10 cellular contexts compared by ENCODE assay signal in the genomic region with DNA sequence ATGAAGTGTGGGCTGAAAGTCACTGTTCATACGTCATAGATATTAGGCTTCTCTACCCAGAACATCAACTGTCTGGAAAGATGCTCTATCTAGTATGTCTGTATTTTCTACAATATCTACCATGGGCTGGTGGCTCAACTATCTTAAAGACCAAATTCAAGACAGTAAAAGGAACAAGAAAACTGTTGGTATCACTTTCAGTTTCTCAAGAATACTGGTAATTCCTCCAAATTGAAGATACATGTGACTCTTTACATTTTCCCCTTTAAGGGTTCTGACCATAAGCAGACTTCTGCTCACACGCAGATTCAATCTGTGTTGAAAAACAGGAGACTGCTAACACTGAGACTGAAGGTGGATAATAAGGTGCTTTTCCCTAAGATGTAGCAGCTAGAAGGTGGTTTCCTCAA. TPM values are rescaled to one million over a fixed set of nuclear protein-coding genes. Genes with fewer than 3 reads are reported as not detected.
DNase-seq lines count a peak whose midpoint lies in the region; ATAC-seq and TF ChIP-seq lines count a peak whose summit lies in the region.
"Had no signal": no experiment of that assay in that cellular context is flagged by ENCODE, and none has a peak within 500 bp of the region (broad histone marks: within the 10 kb centered on the region; RNA-seq: fewer than 3 reads in every experiment).

No MANE protein-coding gene starts in this region.

- peaks cover 83% of the 10 kb centered on the region for H3K4me1 ChIP-seq in CD8-positive, alpha-beta memory T cell (ENCODE audit: insufficient read depth, low read length)
- H3K4me1 ChIP-seq in suprapubic skin, result peaks cover 35% of the 10 kb centered on the region

- TF ChIP-seq EP300 in suprapubic skin (IDR thresholded peaks at IDR 0.05), result no peak

- TF ChIP-seq POLR2A in suprapubic skin (IDR thresholded peaks at IDR 0.05), result no peak

- 80% methylated on average over 2 of the region's 2 CpGs for WGBS in suprapubic skin

- no peaks in the 10 kb centered on the region for H3K36me3 ChIP-seq in CD8-positive, alpha-beta memory T cell (ENCODE audit: insufficient read depth, low read length)
- H3K36me3 ChIP-seq in suprapubic skin (no peaks in the 10 kb centered on the region), WERI-Rb-1 (peaks cover 17% of the 10 kb centered on the region)

- DNase-seq in CD8-positive, alpha-beta memory T cell, result peak in 1 of 5 donors; percentile 20
- no peak for DNase-seq in effector memory CD8-positive, alpha-beta T cell
- DNase-seq in suprapubic skin (ENCODE audit: low spot score in 2 of 2), result no peak
- no peak for DNase-seq in HK-2 (ENCODE audit: unreplicated experiment)
- no peak for DNase-seq in WERI-Rb-1
- DNase-seq in hepatic stellate cell (ENCODE audit: low spot score), result no peak
- DNase-seq: stimulated activated CD4-positive, alpha-beta T cell treated with anti-CD3 and anti-CD28 coated beads, Interleukin-12 subunit alpha, Interleukin-12 subunit beta, amount 100 ng/mL, for 4 hours had no signal

- peak overlapping the region; percentile 47 for H3K4me3 ChIP-seq in CD8-positive, alpha-beta memory T cell (ENCODE audit: low read length)
- H3K4me3 ChIP-seq in suprapubic skin (no peak overlapping the region), WERI-Rb-1 (ENCODE audit: low read depth, low read length) (no peak overlapping the region)

- peak; percentile 43 for ATAC-seq in GM21381 (IDR thresholded peaks at IDR 0.05; ENCODE audit: unreplicated experiment)
- peak; percentile 57 for ATAC-seq in effector memory CD8-positive, alpha-beta T cell (replicated peaks)

- TF ChIP-seq CTCF in suprapubic skin (IDR thresholded peaks at IDR 0.05), result no peak
- TF ChIP-seq CTCF in WERI-Rb-1 (IDR thresholded peaks at IDR 0.05; ENCODE audit: low read depth, low read length), result no peak

- H3K27me3 Mint-ChIP-seq in CD8-positive, alpha-beta memory T cell, result peaks cover 0 to 1% of the 10 kb centered on the region in 2 donors
- H3K27me3 Mint-ChIP-seq in IgD-negative memory B cell, result no peaks in the 10 kb centered on the region
- no peaks in the 10 kb centered on the region for H3K27me3 Mint-ChIP-seq in effector memory CD8-positive, alpha-beta T cell

- peak overlapping the region; percentile 70 to 88 (median 78) for H3K4me3 Mint-ChIP-seq in CD8-positive, alpha-beta memory T cell
- peak overlapping the region; percentile 67 to 83 (median 74) for H3K4me3 Mint-ChIP-seq in IgD-negative memory B cell
- peak overlapping the region; percentile 71 to 81 for H3K4me3 Mint-ChIP-seq in effector memory CD8-positive, alpha-beta T cell

- H3K4me1 Mint-ChIP-seq in CD8-positive, alpha-beta memory T cell, result peaks cover 92 to 97% (median 96%) of the 10 kb centered on the region in 3 donors
- peaks cover 60 to 76% (median 61%) of the 10 kb centered on the region in 3 donors for H3K4me1 Mint-ChIP-seq in IgD-negative memory B cell
- peaks cover 53 to 86% of the 10 kb centered on the region in 2 donors for H3K4me1 Mint-ChIP-seq in effector memory CD8-positive, alpha-beta T cell (ENCODE audit: low read depth in 2 of 2)

- POLR2A ChIA-PET in CD8-positive, alpha-beta memory T cell (lab: Charles Lee), result interaction anchor here (1.6 to 1.9 kb wide), 2 partner anchors 23 to 33 kb away, joined by 3 to 8 read pairs; no protein-coding TSS in a partner anchor

- H3K27me3 ChIP-seq in CD8-positive, alpha-beta memory T cell (ENCODE audit: insufficient read depth, low read length, poor library complexity, severe bottlenecking), result no peaks in the 10 kb centered on the region
- no peaks in the 10 kb centered on the region for H3K27me3 ChIP-seq in suprapubic skin
- no peaks in the 10 kb centered on the region for H3K27me3 ChIP-seq in WERI-Rb-1 (ENCODE audit: insufficient read depth, low read depth, severe bottlenecking)

- CTCF ChIA-PET in CD8-positive, alpha-beta memory T cell (lab: Charles Lee), result interaction anchor here (1.0 to 1.9 kb wide), 6 partner anchors 31 to 90 kb away, joined by 3 to 7 read pairs (median 3); no protein-coding TSS in a partner anchor

- peaks cover 3 to 29% (median 11%) of the 10 kb centered on the region in 3 donors for H3K36me3 Mint-ChIP-seq in CD8-positive, alpha-beta memory T cell
- H3K36me3 Mint-ChIP-seq in IgD-negative memory B cell, result peaks cover 4% of the 10 kb centered on the region
- H3K36me3 Mint-ChIP-seq in effector memory CD8-positive, alpha-beta T cell (ENCODE audit: insufficient read depth), result peaks cover 11% of the 10 kb centered on the region

- H3K9me3 ChIP-seq in CD8-positive, alpha-beta memory T cell (ENCODE audit: low read length), result no peaks in the 10 kb centered on the region
- H3K9me3 ChIP-seq in suprapubic skin, result no peaks in the 10 kb centered on the region
- no peaks in the 10 kb centered on the region for H3K9me3 ChIP-seq in WERI-Rb-1 (ENCODE audit: severe bottlenecking)

- H3K9me3 Mint-ChIP-seq in CD8-positive, alpha-beta memory T cell, result no peaks in the 10 kb centered on the region
- peaks cover 0 to 3% (median 0%) of the 10 kb centered on the region in 3 donors for H3K9me3 Mint-ChIP-seq in IgD-negative memory B cell
- H3K9me3 Mint-ChIP-seq in effector memory CD8-positive, alpha-beta T cell, result no peaks in the 10 kb centered on the region

- peak overlapping the region; percentile 45 for H3K27ac ChIP-seq in CD8-positive, alpha-beta memory T cell (ENCODE audit: low read depth, low read length)
- H3K27ac ChIP-seq in suprapubic skin, result no peak overlapping the region
- H3K27ac ChIP-seq in WERI-Rb-1, result no peak overlapping the region
- H3K27ac ChIP-seq: HL-60 had no signal

- H3K27ac Mint-ChIP-seq in CD8-positive, alpha-beta memory T cell, result peak overlapping the region; percentile 92 to 98 (median 96)
- peak overlapping the region; percentile 83 to 97 (median 93) for H3K27ac Mint-ChIP-seq in IgD-negative memory B cell
- peak overlapping the region; percentile 90 to 91 for H3K27ac Mint-ChIP-seq in effector memory CD8-positive, alpha-beta T cell

RNA-seq across cellular contexts. Expression of a gene that starts 24.2 kb away (rescaled TPM):
- total RNA-seq in CD8-positive, alpha-beta memory T cell, result 100 to 1,000 TPM; 228 to 234 TPM
- 96.8 TPM for polyA plus RNA-seq in CD8-positive, alpha-beta memory T cell
- 86.1 TPM for polyA plus RNA-seq in IgD-negative memory B cell
- 100 to 1,000 TPM in 1 of 4 donors, 10 to 100 TPM in 3; 78.6 to 161 (median 88.1) TPM for total RNA-seq in suprapubic skin
